Comparison of ENCODE assay signal across 11 cellular contexts in the genomic region with DNA sequence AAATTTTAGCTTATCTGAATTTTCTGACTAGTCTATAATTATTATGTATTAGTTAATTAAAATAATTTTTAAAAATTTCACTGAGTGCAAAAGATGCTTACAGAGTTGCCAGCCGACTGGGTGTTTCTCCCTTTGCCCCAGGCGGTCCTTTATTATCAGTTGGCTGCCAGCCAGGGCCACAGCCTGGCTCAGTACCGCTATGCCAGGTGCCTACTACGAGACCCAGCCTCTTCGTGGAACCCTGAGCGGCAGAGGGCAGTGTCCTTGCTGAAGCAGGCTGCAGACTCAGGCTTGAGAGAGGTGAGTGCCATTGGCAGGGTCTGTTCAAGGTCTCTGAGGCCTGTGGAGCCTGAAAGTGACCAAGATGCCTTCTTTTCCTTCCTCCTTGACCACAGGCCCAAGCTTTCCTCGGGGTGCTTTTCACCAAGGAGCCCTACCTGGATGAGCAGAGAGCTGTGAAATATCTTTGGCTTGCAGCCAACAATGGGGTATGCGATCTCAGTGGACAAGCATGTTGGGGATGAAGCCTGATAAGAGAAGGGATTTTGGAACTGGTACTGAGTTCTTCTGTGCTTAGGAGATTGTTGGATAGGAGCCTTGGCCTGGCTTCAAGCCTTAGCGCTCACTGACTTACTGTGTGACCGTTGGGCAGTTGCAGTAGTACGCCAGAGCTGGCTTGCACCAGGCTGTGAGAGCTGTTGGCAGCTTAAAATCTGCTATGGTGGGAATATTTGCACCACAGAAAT. TPM values are rescaled to one million over a fixed set of nuclear protein-coding genes. Genes with fewer than 3 reads are reported as not detected.
A peak's percentile ranks its signal among the peaks of the same experiment; 100 is the strongest.
DNase-seq lines count a peak whose midpoint lies in the region; ATAC-seq and TF ChIP-seq lines count a peak whose summit lies in the region.
"Had no signal": no experiment of that assay in that cellular context is flagged by ENCODE, and none has a peak within 500 bp of the region (broad histone marks: within the 10 kb centered on the region; RNA-seq: fewer than 3 reads in every experiment).

No MANE protein-coding gene starts in this region.

- H3K27me3 ChIP-seq in gastrocnemius medialis: no peaks in the 10 kb centered on the region

- peak overlapping the region in 3 of 4 donors; percentile 29 to 61 (median 35) for H3K27ac ChIP-seq in gastrocnemius medialis

- no peak for TF ChIP-seq CTCF in gastrocnemius medialis (IDR thresholded peaks at IDR 0.05 in 4 of 5, conservative IDR thresholded peaks at IDR 0.05 in 1 of 5)

- TF ChIP-seq POLR2A in gastrocnemius medialis (IDR thresholded peaks at IDR 0.05): no peak

- peak in 1 of 2 donors; percentile 20 for ATAC-seq in gastrocnemius medialis
- ATAC-seq in HG02763 (IDR thresholded peaks at IDR 0.05; ENCODE audit: unreplicated experiment): no peak
- no peak for ATAC-seq in HG03159 (IDR thresholded peaks at IDR 0.05; ENCODE audit: unreplicated experiment)

- in situ Hi-C loops in gastrocnemius medialis (cut with MboI; ENCODE audit: low sequenced_read_pairs in 4 of 4): no loop called here

- H3K4me1 ChIP-seq in gastrocnemius medialis: peaks cover 8 to 11% of the 10 kb centered on the region in 2 donors

- no peaks in the 10 kb centered on the region for H3K9me3 ChIP-seq in gastrocnemius medialis

- H3K4me3 ChIP-seq in gastrocnemius medialis: no peak overlapping the region

- H3K36me3 ChIP-seq in gastrocnemius medialis: peaks cover 0 to 92% of the 10 kb centered on the region in 2 donors

- DNase-seq in NCI-H1105 (lab: John Stamatoyannopoulos, UW) (peak; percentile 82), NCI-H345 (lab: John Stamatoyannopoulos, UW) (peak; percentile 96), cerebellar cortex (ENCODE audit: low spot score) (peak; percentile 78), gastrocnemius medialis (peak in 1 of 2 donors; percentile 42)
- DNase-seq in activated CD8-positive, alpha-beta memory T cell treated with anti-CD3 and anti-CD28 coated beads for 24 hours: no peak
- DNase-seq: activated CD4-positive, alpha-beta memory T cell treated with anti-CD3 and anti-CD28 coated beads, Interleukin-2, amount 10 ng/mL, durations not matched to agents 7 days and 5 days; activated gamma-delta T cell treated with Interleukin-2 at 50 U/mL for 16 hours; OCI-M1 had no signal

- intact Hi-C loops in gastrocnemius medialis (cut with DNase I; ENCODE audit: low total_unique reads): no loop called here

RNA-seq across cellular contexts. Expression of gene DELE1, which starts 10.6 kb away (rescaled TPM):
- 10 to 100 TPM; 31.3 to 91.6 (median 52.4) TPM for total RNA-seq in gastrocnemius medialis

RNA-seq across cellular contexts. Expression of gene PCDH12, which starts 23.7 kb away (rescaled TPM):
- 10 to 100 TPM in 1 of 4 donors, 1 to 10 TPM in 3; 2.1 to 13.6 (median 3.6) TPM for total RNA-seq in gastrocnemius medialis
- total RNA-seq: M059J had no signal

RNA-seq across cellular contexts. Expression of gene RNF14, which starts 34.6 kb away (rescaled TPM):
- 100 to 1,000 TPM in 1 of 4 donors, 10 to 100 TPM in 3; 71.4 to 107 (median 84.5) TPM for total RNA-seq in gastrocnemius medialis

RNA-seq across cellular contexts. Expression of gene PCDH1, which starts 56.1 kb away (rescaled TPM):
- 10 to 100 TPM; 15.9 to 20.8 (median 18.1) TPM for total RNA-seq in gastrocnemius medialis
- total RNA-seq: activated CD4-positive, alpha-beta memory T cell treated with anti-CD3 and anti-CD28 coated beads, Interleukin-2, amount 10 ng/mL, durations not matched to agents 7 days and 5 days had no signal
